ENCODE assay signal across 17 cellular contexts in genomic region chr3:156409694-156410093, GRCh38.
A peak's percentile ranks its signal among the peaks of the same experiment; 100 is the strongest.
DNase-seq lines count a peak whose midpoint lies in the region; TF ChIP-seq lines count a peak whose summit lies in the region.
"Had no signal": no experiment of that assay in that cellular context is flagged by ENCODE, and none has a peak within 500 bp of the region (broad histone marks: within the 10 kb centered on the region; RNA-seq: fewer than 3 reads in every experiment).

No MANE protein-coding gene starts in this region.

- no peaks in the 10 kb centered on the region for H3K9me3 ChIP-seq in osteoblast (ENCODE audit: low read depth, low read length)
- H3K9me3 ChIP-seq: HAP-1, SK-N-SH had no signal

- H3K27me3 ChIP-seq in osteoblast (ENCODE audit: insufficient read depth, low read length), result peaks cover 10% of the 10 kb centered on the region

- no peak overlapping the region for H2AFZ ChIP-seq in osteoblast (ENCODE audit: low read length)

- DNase-seq in EL, result peak; percentile 8
- DNase-seq in M059J (ENCODE audit: low read depth), result peak; percentile 54
- DNase-seq in astrocyte of the spinal cord (ENCODE audit: low read depth, low spot score), result peak; percentile 16
- peak; percentile 71 for DNase-seq in osteoblast (ENCODE audit: insufficient read length, low spot score, missing footprints)
- no peak for DNase-seq in HT-29 (ENCODE audit: low spot score)
- no peak for DNase-seq in globus pallidus (ENCODE audit: low spot score)
- no peak for DNase-seq in activated effector memory CD4-positive, alpha-beta T cell treated with anti-CD3 and anti-CD28 coated beads, Interleukin-2, amount 50 U/mL, for 16 hours
- DNase-seq: IMR-90, NCI-H1694, NCI-H2081, NCI-H2171, NCI-H345, NCI-H524, SIG-M5, SK-N-SH had no signal

- H3K4me2 ChIP-seq in osteoblast (ENCODE audit: insufficient read depth, low read length), result no peak overlapping the region
- H3K4me2 ChIP-seq: SK-N-SH had no signal

- no peaks in the 10 kb centered on the region for H4K20me1 ChIP-seq in osteoblast (ENCODE audit: insufficient read depth, low read length)

- TF ChIP-seq CTCF in astrocyte of the spinal cord (IDR thresholded peaks at IDR 0.05; ENCODE audit: low read depth, low read length) (no peak), osteoblast (IDR thresholded peaks at IDR 0.05; ENCODE audit: extremely low read depth, low read depth, low read length) (no peak)

- H3K4me1 ChIP-seq in osteoblast (ENCODE audit: insufficient read depth, low read length), result no peaks in the 10 kb centered on the region
- H3K4me1 ChIP-seq: HAP-1 had no signal

- no peak overlapping the region for H3K27ac ChIP-seq in osteoblast (ENCODE audit: low read depth, low read length)

- H3K4me3 ChIP-seq in astrocyte of the spinal cord (ENCODE audit: low read depth, low read length) (no peak overlapping the region), osteoblast (ENCODE audit: insufficient read depth, low read length) (no peak overlapping the region)
- H3K4me3 ChIP-seq: GM12878, HAP-1 had no signal

- no peaks in the 10 kb centered on the region for H3K36me3 ChIP-seq in osteoblast (ENCODE audit: insufficient read depth, low read length)
- H3K36me3 ChIP-seq: HAP-1 had no signal

- H3K79me2 ChIP-seq in osteoblast (ENCODE audit: insufficient read depth, low read length), result no peaks in the 10 kb centered on the region

- in situ Hi-C loops in astrocyte of the spinal cord (cut with HindIII; ENCODE audit: low sequenced_read_pairs), result no loop called here

Comparison
In these comparisons a context has a peak if more than half of its experiments do, and no peak if none do; other contexts are left out.
1. DNase-seq: peak in EL (single experiment), M059J (single experiment), astrocyte of the spinal cord (single experiment) and osteoblast (single experiment); none in HT-29 (single experiment), globus pallidus (single experiment) and activated effector memory CD4-positive, alpha-beta T cell treated with anti-CD3 and anti-CD28 coated beads, Interleukin-2, amount 50 U/mL, for 16 hours (single experiment).